In the genomic region with DNA sequence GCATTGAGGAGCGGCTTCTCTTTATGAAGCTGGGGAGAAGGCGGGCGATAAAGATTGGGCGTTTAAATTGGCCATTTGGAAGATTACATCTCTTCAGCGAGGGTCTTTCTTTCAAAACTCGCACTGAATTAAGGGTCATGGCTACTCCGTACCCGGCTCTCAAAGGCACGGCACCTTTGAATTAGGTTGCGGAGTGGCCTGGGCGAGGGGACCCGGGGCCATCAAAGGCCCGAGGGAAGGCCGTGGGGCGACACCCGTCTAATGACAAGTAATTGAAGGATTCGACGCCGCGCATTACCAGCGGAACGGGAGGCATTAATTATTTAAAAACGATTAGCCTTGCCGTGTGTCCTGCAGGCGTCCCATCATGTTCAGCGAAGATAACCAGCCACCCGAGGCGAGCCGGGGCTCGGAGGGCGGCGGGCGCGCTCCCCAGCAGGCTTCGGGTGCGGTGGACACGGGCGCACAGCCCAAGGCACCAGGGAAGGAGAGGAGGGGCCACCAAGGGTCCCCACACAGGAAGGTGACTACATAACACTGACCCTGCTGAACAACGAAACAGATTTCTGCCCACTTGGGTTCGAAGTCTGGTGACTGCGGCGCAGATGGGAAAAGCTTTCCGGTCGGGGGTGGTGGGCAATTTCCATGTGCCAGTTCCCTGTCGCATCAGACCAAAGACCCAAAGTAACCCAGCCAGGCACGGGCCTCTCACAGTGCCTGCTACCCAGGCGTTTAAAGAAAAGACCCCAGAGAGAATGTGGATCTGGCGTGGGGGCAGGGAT, we compare ENCODE assay signal across 2 cellular contexts.
A peak's percentile ranks its signal among the peaks of the same experiment; 100 is the strongest.
TF ChIP-seq lines count a peak whose summit lies in the region.

No MANE protein-coding gene starts in this region.

TF ChIP-seq in GM23338, 12 proteins besides CTCF, POLR2A, EP300 and RAD21 (continued from another document):
- TF ChIP-seq STAT1 (IDR thresholded peaks at IDR 0.05; ENCODE audit: unreplicated experiment) = no peak
TF ChIP-seq in GM23338: peak in this region for 1.

TF ChIP-seq in liver, 16 proteins besides CTCF, POLR2A, EP300 and RAD21:
- TF ChIP-seq, protein P1, sequence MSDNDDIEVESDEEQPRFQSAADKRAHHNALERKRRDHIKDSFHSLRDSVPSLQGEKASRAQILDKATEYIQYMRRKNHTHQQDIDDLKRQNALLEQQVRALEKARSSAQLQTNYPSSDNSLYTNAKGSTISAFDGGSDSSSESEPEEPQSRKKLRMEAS (IDR thresholded peaks at IDR 0.05) = no peak
- TF ChIP-seq HNF4G (IDR thresholded peaks at IDR 0.05) (no peak), FOXA2 (IDR thresholded peaks at IDR 0.05) (no peak), YY1 (IDR thresholded peaks at IDR 0.05) (peak; percentile 11), FOXA1 (IDR thresholded peaks at IDR 0.05) (no peak), EGR1 (IDR thresholded peaks at IDR 0.05; ENCODE audit: low read depth in 2 of 2) (no peak), RXRA (IDR thresholded peaks at IDR 0.05) (no peak)
TF ChIP-seq in liver: peak in this region for 1.
